Comparison of ENCODE assay signal across 7 cellular contexts in genomic region chr4:23614284-23614892, GRCh38.
A peak's percentile ranks its signal among the peaks of the same experiment; 100 is the strongest.
DNase-seq lines count a peak whose midpoint lies in the region; ATAC-seq and TF ChIP-seq lines count a peak whose summit lies in the region.

No MANE protein-coding gene starts in this region.

- DNase-seq in GM13976 (ENCODE audit: low spot score): peak; percentile 26
- peak; percentile 13 to 56 (median 32) for DNase-seq in adrenal gland
- DNase-seq in medulla oblongata (ENCODE audit: extremely low spot score): peak; percentile 4
- DNase-seq in CD4-positive, alpha-beta memory T cell: no peak
- DNase-seq in effector CD8-positive, alpha-beta T cell (lab: John Stamatoyannopoulos, UW): no peak

- WGBS in adrenal gland, 4 donors: 75 to 80% (median 76%) methylated on average over 3 to 5 of the region's 6 CpGs

- no peak overlapping the region for H3K27ac Mint-ChIP-seq in CD4-positive, alpha-beta memory T cell

- H3K9me3 ChIP-seq in adrenal gland (replicated peaks in 1 of 3): no peaks in the 10 kb centered on the region
- H3K9me3 ChIP-seq in CD4-positive, alpha-beta memory T cell (ENCODE audit: control insufficient read depth in 1 of 2, low read length in 2 of 2): no peaks in the 10 kb centered on the region

- no peaks in the 10 kb centered on the region for H3K27me3 Mint-ChIP-seq in CD4-positive, alpha-beta memory T cell

- TF ChIP-seq POLR2A in adrenal gland (IDR thresholded peaks at IDR 0.05): no peak
- TF ChIP-seq POLR2A in GM18505 (IDR thresholded peaks at IDR 0.05; ENCODE audit: borderline replicate concordance, extremely low read depth, insufficient read depth, insufficient read length): no peak

- TF ChIP-seq CTCF in GM13976 (IDR thresholded peaks at IDR 0.05; ENCODE audit: borderline replicate concordance, control extremely low read depth, extremely low read depth, insufficient read depth, missing control alignments): peak; percentile 30
- TF ChIP-seq CTCF in LNCAP (IDR thresholded peaks at IDR 0.05): peak; percentile 56
- TF ChIP-seq CTCF in adrenal gland (IDR thresholded peaks at IDR 0.05): peak; percentile 8 to 76 (median 50)

- peaks cover 0 to 7% (median 1%) of the 10 kb centered on the region in 8 donors for H3K9me3 Mint-ChIP-seq in CD4-positive, alpha-beta memory T cell

- H3K27me3 ChIP-seq in adrenal gland: no peaks in the 10 kb centered on the region
- H3K27me3 ChIP-seq in CD4-positive, alpha-beta memory T cell (ENCODE audit: insufficient read depth, low read length): no peaks in the 10 kb centered on the region

- no peaks in the 10 kb centered on the region for H3K4me1 ChIP-seq in adrenal gland (replicated peaks in 1 of 2)
- no peaks in the 10 kb centered on the region for H3K4me1 ChIP-seq in CD4-positive, alpha-beta memory T cell (ENCODE audit: insufficient read depth, low read length)

- POLR2A ChIA-PET in CD4-positive, alpha-beta memory T cell (lab: Charles Lee; ENCODE audit: partially characterized antibody): no interaction called here

- intact Hi-C loops in adrenal gland (cut with DNase I): no loop called here
- intact Hi-C loops in CD4-positive, alpha-beta memory T cell (cut with micrococcal nuclease): no loop called here

- no peak for ATAC-seq in GM18505 (IDR thresholded peaks at IDR 0.05; ENCODE audit: unreplicated experiment)

- H3K36me3 Mint-ChIP-seq in CD4-positive, alpha-beta memory T cell: no peaks in the 10 kb centered on the region

- no peak overlapping the region for H3K27ac ChIP-seq in adrenal gland
- H3K27ac ChIP-seq in CD4-positive, alpha-beta memory T cell (ENCODE audit: low read depth, low read length): no peak overlapping the region

- H3K36me3 ChIP-seq in adrenal gland (replicated peaks in 1 of 2): no peaks in the 10 kb centered on the region
- H3K36me3 ChIP-seq in CD4-positive, alpha-beta memory T cell (ENCODE audit: insufficient read depth, low read length): no peaks in the 10 kb centered on the region

- H3K4me3 ChIP-seq in adrenal gland: no peak overlapping the region
- no peak overlapping the region for H3K4me3 ChIP-seq in CD4-positive, alpha-beta memory T cell (ENCODE audit: low read length in 2 of 2)

- CTCF ChIA-PET in CD4-positive, alpha-beta memory T cell (lab: Charles Lee; ENCODE audit: partially characterized antibody): no interaction called here

- no peak overlapping the region for H3K4me3 Mint-ChIP-seq in CD4-positive, alpha-beta memory T cell

- in situ Hi-C loops in GM13976 (cut with MboI; ENCODE audit: low sequenced_read_pairs, unreplicated experiment): no loop called here

- no peaks in the 10 kb centered on the region for H3K4me1 Mint-ChIP-seq in CD4-positive, alpha-beta memory T cell

Comparison
In these comparisons a context has a peak if more than half of its experiments do, and no peak if none do; other contexts are left out.
1. DNase-seq: peak in GM13976 (single experiment), adrenal gland (7 of 7) and medulla oblongata (single experiment); none in CD4-positive, alpha-beta memory T cell (0 of 5) and effector CD8-positive, alpha-beta T cell (single experiment).
2. Peak in every context shown above with its lines, with median percentiles within 50 percentile points of each other: CTCF ChIP-seq.